ENCODE assay signal across 18 cellular contexts in genomic region chr2:48045613-48046012, GRCh38.
"Had no signal": no experiment of that assay in that cellular context is flagged by ENCODE, and none has a peak within 500 bp of the region (broad histone marks: within the 10 kb centered on the region; RNA-seq: fewer than 3 reads in every experiment).

No MANE protein-coding gene starts in this region.

- H3K79me2 ChIP-seq: hepatocyte had no signal

- H3K36me3 ChIP-seq: neural progenitor cell, ovary, stomach, thoracic aorta, vagina had no signal

- H3K27ac ChIP-seq: hepatocyte, neural progenitor cell, ovary, stomach, thoracic aorta, vagina had no signal

- H2AFZ ChIP-seq: hepatocyte, neural progenitor cell had no signal

- H3K9me3 ChIP-seq: ovary, stomach, thoracic aorta, vagina had no signal

- H3K4me3 Mint-ChIP-seq: activated CD8-positive, alpha-beta memory T cell treated with anti-CD3 and anti-CD28 coated beads, Interleukin-2, amount 10 ng/mL, durations not matched to agents 7 days and 5 days; activated naive CD8-positive, alpha-beta T cell; activated T-cell treated with anti-CD3 and anti-CD28 coated beads, Interleukin-2, amount 50 U/mL, for 4 hours; endodermal cell; neural progenitor cell had no signal

- H3K27ac Mint-ChIP-seq: activated CD8-positive, alpha-beta memory T cell treated with anti-CD3 and anti-CD28 coated beads, Interleukin-2, amount 10 ng/mL, durations not matched to agents 7 days and 5 days; activated naive CD8-positive, alpha-beta T cell; endodermal cell; neural progenitor cell had no signal

- H3K4me1 ChIP-seq: stomach had no signal

- H3K4me1 Mint-ChIP-seq: activated CD8-positive, alpha-beta memory T cell treated with anti-CD3 and anti-CD28 coated beads, Interleukin-2, amount 10 ng/mL, durations not matched to agents 7 days and 5 days; neural progenitor cell had no signal

- H3K4me3 ChIP-seq: hepatocyte, neural progenitor cell, ovary, stomach, thoracic aorta, vagina had no signal

- H3K9me3 Mint-ChIP-seq: activated T-cell treated with anti-CD3 and anti-CD28 coated beads, Interleukin-2, amount 50 U/mL, for 4 hours; endodermal cell; neural progenitor cell had no signal

- DNase-seq: activated CD4-positive, alpha-beta T cell treated with anti-CD3 and anti-CD28 coated beads, Interleukin-2, amount 50 U/mL, for 4 hours; activated CD8-positive, alpha-beta memory T cell treated with anti-CD3 and anti-CD28 coated beads, Interleukin-2, amount 10 ng/mL, durations not matched to agents 7 days and 5 days; activated gamma-delta T cell; activated T-cell treated with anti-CD3 and anti-CD28 coated beads, Interleukin-2, amount 50 U/mL, for 4 hours; cerebellar nuclear complex; dermis blood vessel endothelial cell; endodermal cell; erythroblast; left ventricle myocardium superior; ovary; stimulated activated CD4-positive, alpha-beta T cell treated with anti-CD3 and anti-CD28 coated beads, Interleukin-15, amount 100 ng/mL, for 24 hours; stimulated activated CD4-positive, alpha-beta T cell treated with anti-CD3 and anti-CD28 coated beads, Interleukin-4, amount 100 ng/mL, for 24 hours; stomach had no signal

- ATAC-seq: activated CD8-positive, alpha-beta memory T cell treated with anti-CD3 and anti-CD28 coated beads, Interleukin-2, amount 10 ng/mL, durations not matched to agents 7 days and 5 days; activated T-cell treated with anti-CD3 and anti-CD28 coated beads, Interleukin-2, amount 50 U/mL, for 4 hours; left ventricle myocardium superior had no signal

- H3K9ac ChIP-seq: neural progenitor cell had no signal

- H3K27me3 ChIP-seq: hepatocyte, neural progenitor cell, ovary, stomach, vagina had no signal

- H3K36me3 Mint-ChIP-seq: activated CD8-positive, alpha-beta memory T cell treated with anti-CD3 and anti-CD28 coated beads, Interleukin-2, amount 10 ng/mL, durations not matched to agents 7 days and 5 days; activated naive CD8-positive, alpha-beta T cell; neural progenitor cell had no signal

- H3K4me2 ChIP-seq: hepatocyte, neural progenitor cell had no signal
